ENCODE assay signal across 16 cellular contexts in genomic region chr9:136088481-136088938, GRCh38. TPM values are rescaled to one million over a fixed set of nuclear protein-coding genes. Genes with fewer than 3 reads are reported as not detected.
DNase-seq lines count a peak whose midpoint lies in the region; ATAC-seq and TF ChIP-seq lines count a peak whose summit lies in the region.
"Had no signal": no experiment of that assay in that cellular context is flagged by ENCODE, and none has a peak within 500 bp of the region (broad histone marks: within the 10 kb centered on the region; RNA-seq: fewer than 3 reads in every experiment).

No MANE protein-coding gene starts in this region.

- peaks cover 41 to 98% (median 89%) of the 10 kb centered on the region in 9 donors for H3K4me1 ChIP-seq in heart right ventricle
- H3K4me1 ChIP-seq: parathyroid adenoma had no signal

- H3K27me3 ChIP-seq in heart right ventricle (no peaks in the 10 kb centered on the region), dorsolateral prefrontal cortex (no peaks in the 10 kb centered on the region)
- H3K27me3 ChIP-seq: breast epithelium had no signal

- ATAC-seq in heart right ventricle = no peak
- no peak for ATAC-seq in Right ventricle myocardium inferior
- ATAC-seq: activated CD4-positive, CD25-positive, alpha-beta regulatory T cell treated with anti-CD3 and anti-CD28 coated beads, Interleukin-2, amount 50 U/mL, for 24 hours had no signal

- H3K4me3 ChIP-seq in heart right ventricle (no peak overlapping the region), dorsolateral prefrontal cortex (peak overlapping the region in 13 of 59 donors; percentile 3 to 43 (median 22))
- H3K4me3 ChIP-seq: breast epithelium had no signal

- peaks cover 0 to 18% (median 0%) of the 10 kb centered on the region in 9 donors for H3K36me3 ChIP-seq in heart right ventricle
- H3K36me3 ChIP-seq: breast epithelium had no signal

- intact Hi-C loops in heart right ventricle (cut with DNase I) (loop anchor here in 5 of 10 donors (5.0 kb wide), 2 partner anchors 34 to 36 kb away; no protein-coding TSS in a partner anchor), Right ventricle myocardium inferior (cut with DNase I) (no loop called here), dorsolateral prefrontal cortex (cut with DNase I) (loop anchor here (5.0 to 10.0 kb wide), 3 partner anchors 36 to 124 kb away; partner anchors contain the start of gene UBAC1 (in 1 of the 2))

- TF ChIP-seq CTCF in heart right ventricle (IDR thresholded peaks at IDR 0.05) = no peak
- TF ChIP-seq CTCF in dorsolateral prefrontal cortex (IDR thresholded peaks at IDR 0.05 in 54 of 56, conservative IDR thresholded peaks at IDR 0.05 in 2 of 56; ENCODE audit: low read depth in 1 of 56, partially characterized antibody in 56 of 56) = no peak

- DNase-seq in heart right ventricle = peak in 1 of 2 donors; percentile 15
- DNase-seq in Right ventricle myocardium inferior (ENCODE audit: missing footprints) = no peak
- DNase-seq in dorsolateral prefrontal cortex = peak in 2 of 10 donors; percentile 37 to 42
- peak; percentile 19 for DNase-seq in myocyte (ENCODE audit: low read depth)
- no peak for DNase-seq in OCI-M1 (lab: John Stamatoyannopoulos, UW)
- DNase-seq in NCI-H226 = no peak
- no peak for DNase-seq in effector CD8-positive, alpha-beta T cell (lab: John Stamatoyannopoulos, UW)
- DNase-seq in GDM1 (lab: John Stamatoyannopoulos, UW) = no peak
- DNase-seq: ACHN; Caco-2; effector memory CD4-positive, alpha-beta T cell; foreskin fibroblast; stimulated activated CD4-positive, alpha-beta T cell treated with anti-CD3 and anti-CD28 coated beads, Interleukin-12 subunit alpha, Interleukin-12 subunit beta, amount 100 ng/mL, for 4 hours had no signal

- 70 to 79% methylated on average over 15 of the region's 15 CpGs for WGBS in heart right ventricle, 2 donors

- no peaks in the 10 kb centered on the region for H3K9me3 ChIP-seq in heart right ventricle
- H3K9me3 ChIP-seq: breast epithelium, Caco-2 had no signal

- H3K27ac ChIP-seq in heart right ventricle = peak overlapping the region in 9 of 10 donors; percentile 12 to 99 (median 75)
- H3K27ac ChIP-seq in dorsolateral prefrontal cortex = peak overlapping the region in 39 of 59 donors; percentile 1 to 94 (median 82)
- H3K27ac ChIP-seq: parathyroid adenoma had no signal

RNA-seq across cellular contexts. Expression of gene NACC2, which starts 6.6 kb away (rescaled TPM):
- 10 to 100 TPM; 32.0 to 55.1 (median 41.1) TPM for total RNA-seq in heart right ventricle
- polyA plus RNA-seq in heart right ventricle = 10 to 100 TPM; 15.6 to 16.5 TPM
- total RNA-seq in Right ventricle myocardium inferior = 37.0 TPM
- total RNA-seq in dorsolateral prefrontal cortex = 100 to 1,000 TPM in 46 of 120 experiments, 10 to 100 TPM in 74; 55.9 to 246 (median 94.8) TPM
- total RNA-seq in myocyte = 22.8 and 31.6 TPM in 2 replicates
- 16.2 TPM for polyA plus RNA-seq in myocyte (2012)

RNA-seq across cellular contexts. Expression of gene TMEM250, which starts 30.2 kb away (rescaled TPM):
- total RNA-seq in heart right ventricle = 10 to 100 TPM; 12.7 to 24.3 (median 15.4) TPM
- polyA plus RNA-seq in heart right ventricle = 10 to 100 TPM in 1 of 2 donors, 1 to 10 TPM in 1; 9.7 to 26.4 TPM
- total RNA-seq in Right ventricle myocardium inferior = 18.7 TPM
- total RNA-seq in dorsolateral prefrontal cortex = 10 to 100 TPM; 19.3 to 53.2 (median 34.1) TPM
- total RNA-seq in myocyte = 38.9 and 41.5 TPM in 2 replicates
- polyA plus RNA-seq in myocyte (2012) = 38.7 TPM
